Comparison of ENCODE assay signal across 8 cellular contexts in genomic region chr2:219175928-219176817, GRCh38. TPM values are rescaled to one million over a fixed set of nuclear protein-coding genes. Genes with fewer than 3 reads are reported as not detected.
DNase-seq lines count a peak whose midpoint lies in the region; ATAC-seq and TF ChIP-seq lines count a peak whose summit lies in the region.

No MANE protein-coding gene starts in this region.

- TF ChIP-seq CTCF in Caco-2 (IDR thresholded peaks at IDR 0.05; ENCODE audit: insufficient read depth in 1 of 2, low read depth in 1 of 2, low read length in 1 of 2, severe bottlenecking in 1 of 2, unreplicated experiment in 1 of 2) = no peak
- TF ChIP-seq CTCF in coronary artery (IDR thresholded peaks at IDR 0.05) = no peak
- TF ChIP-seq CTCF in right lobe of liver (IDR thresholded peaks at IDR 0.05) = no peak

- peaks cover 25% of the 10 kb centered on the region for H3K4me1 Mint-ChIP-seq in Caco-2 (ENCODE audit: low read depth, unreplicated experiment)
- H3K4me1 Mint-ChIP-seq in T-helper 1 cell treated with Interleukin-12 subunit alpha and Interleukin-12 subunit beta and Interleukin-4 antibody, amounts not matched to agents 30 μg/mL and 1 μg/mL, for 36 hours (ENCODE audit: low read depth) = peaks cover 47% of the 10 kb centered on the region
- H3K4me1 Mint-ChIP-seq in stimulated activated effector memory CD8-positive, alpha-beta T cell treated with anti-CD3 and anti-CD28 coated beads, Interleukin-12 subunit alpha, Interleukin-12 subunit beta, amount 100 ng/mL, for 72 hours = peaks cover 57% of the 10 kb centered on the region

- TSS peak; percentile 45 for BruUV-seq in Caco-2 (replicated peaks; lab: Mats Ljungman, UMichigan)

- POLR2A ChIA-PET in Caco-2 (lab: Charles Lee) = interaction anchor here (0.6 to 1.4 kb wide), 11 partner anchors 12 to 212 kb away, joined by 3 to 13 read pairs (median 6); partner anchors contain the start of genes ABCB6, DNAJB2, DNPEP and GLB1L

- peak overlapping the region; percentile 92 to 99 for H3K27ac ChIP-seq in coronary artery
- peak overlapping the region; percentile 99 to 100 (median 99) for H3K27ac ChIP-seq in right lobe of liver

- H3K27me3 ChIP-seq in Caco-2 (replicated peaks; ENCODE audit: control insufficient read depth, insufficient read depth, low read length) (no peaks in the 10 kb centered on the region; the same call in 1 of the 2 replicates), right lobe of liver (no peaks in the 10 kb centered on the region)

- peaks cover 37% of the 10 kb centered on the region for H3K36me3 Mint-ChIP-seq in Caco-2 (ENCODE audit: insufficient read depth, unreplicated experiment)
- H3K36me3 Mint-ChIP-seq in T-helper 1 cell treated with Interleukin-12 subunit alpha and Interleukin-12 subunit beta and Interleukin-4 antibody, amounts not matched to agents 30 μg/mL and 1 μg/mL, for 36 hours (ENCODE audit: low read depth) = peaks cover 32% of the 10 kb centered on the region
- peaks cover 88% of the 10 kb centered on the region for H3K36me3 Mint-ChIP-seq in stimulated activated effector memory CD8-positive, alpha-beta T cell treated with anti-CD3 and anti-CD28 coated beads, Interleukin-12 subunit alpha, Interleukin-12 subunit beta, amount 100 ng/mL, for 72 hours

- H3K27me3 Mint-ChIP-seq in Caco-2 (ENCODE audit: insufficient read depth, unreplicated experiment) = no peaks in the 10 kb centered on the region
- H3K27me3 Mint-ChIP-seq in T-helper 1 cell treated with Interleukin-12 subunit alpha and Interleukin-12 subunit beta and Interleukin-4 antibody, amounts not matched to agents 30 μg/mL and 1 μg/mL, for 36 hours (ENCODE audit: low read depth) = no peaks in the 10 kb centered on the region

- H3K9me3 ChIP-seq in Caco-2 = no peaks in the 10 kb centered on the region
- no peaks in the 10 kb centered on the region for H3K9me3 ChIP-seq in right lobe of liver

- no peaks in the 10 kb centered on the region for H3K9me3 Mint-ChIP-seq in Caco-2 (ENCODE audit: unreplicated experiment)
- no peaks in the 10 kb centered on the region for H3K9me3 Mint-ChIP-seq in T-helper 1 cell treated with Interleukin-12 subunit alpha and Interleukin-12 subunit beta and Interleukin-4 antibody, amounts not matched to agents 30 μg/mL and 1 μg/mL, for 36 hours
- H3K9me3 Mint-ChIP-seq in stimulated activated effector memory CD8-positive, alpha-beta T cell treated with anti-CD3 and anti-CD28 coated beads, Interleukin-12 subunit alpha, Interleukin-12 subunit beta, amount 100 ng/mL, for 72 hours = no peaks in the 10 kb centered on the region

- peaks cover 16% of the 10 kb centered on the region for H3K36me3 ChIP-seq in Caco-2 (ENCODE audit: control insufficient read depth, insufficient read depth, low read length)
- H3K36me3 ChIP-seq in right lobe of liver = peaks cover 0 to 52% (median 10%) of the 10 kb centered on the region in 4 donors

- peak overlapping the region; percentile 48 for H3K27ac Mint-ChIP-seq in Caco-2 (ENCODE audit: unreplicated experiment)
- H3K27ac Mint-ChIP-seq in T-helper 1 cell treated with Interleukin-12 subunit alpha and Interleukin-12 subunit beta and Interleukin-4 antibody, amounts not matched to agents 30 μg/mL and 1 μg/mL, for 36 hours = peak overlapping the region; percentile 83
- peak overlapping the region; percentile 99 for H3K27ac Mint-ChIP-seq in stimulated activated effector memory CD8-positive, alpha-beta T cell treated with anti-CD3 and anti-CD28 coated beads, Interleukin-12 subunit alpha, Interleukin-12 subunit beta, amount 100 ng/mL, for 72 hours

- peak overlapping the region; percentile 90 for H3K4me3 Mint-ChIP-seq in Caco-2 (ENCODE audit: unreplicated experiment)
- peak overlapping the region; percentile 82 for H3K4me3 Mint-ChIP-seq in T-helper 1 cell treated with Interleukin-12 subunit alpha and Interleukin-12 subunit beta and Interleukin-4 antibody, amounts not matched to agents 30 μg/mL and 1 μg/mL, for 36 hours
- H3K4me3 Mint-ChIP-seq in stimulated activated effector memory CD8-positive, alpha-beta T cell treated with anti-CD3 and anti-CD28 coated beads, Interleukin-12 subunit alpha, Interleukin-12 subunit beta, amount 100 ng/mL, for 72 hours = peak overlapping the region; percentile 96

- TF ChIP-seq POLR2A in right lobe of liver (IDR thresholded peaks at IDR 0.05) = no peak

- H3K4me1 ChIP-seq in Caco-2 = peaks cover 17% of the 10 kb centered on the region
- H3K4me1 ChIP-seq in right lobe of liver = peaks cover 0 to 26% (median 4%) of the 10 kb centered on the region in 4 donors

- CTCF ChIA-PET in Caco-2 (lab: Charles Lee) = interaction anchor here (0.6 to 2.0 kb wide), 10 partner anchors 21 to 211 kb away, joined by 3 to 13 read pairs (median 4); partner anchors contain the start of genes ANKZF1, ATG9A and ZFAND2B

- ATAC-seq in GM19463 (IDR thresholded peaks at IDR 0.05; ENCODE audit: unreplicated experiment) = peak; percentile 34
- peak; percentile 21 for ATAC-seq in HG03571 (IDR thresholded peaks at IDR 0.05; ENCODE audit: unreplicated experiment)
- ATAC-seq in right lobe of liver = peak; percentile 38 to 47 (median 42)
- ATAC-seq in stimulated activated effector memory CD8-positive, alpha-beta T cell treated with anti-CD3 and anti-CD28 coated beads, Interleukin-12 subunit alpha, Interleukin-12 subunit beta, amount 100 ng/mL, for 72 hours = peak; percentile 31

- DNase-seq in Caco-2 (peak; percentile 68 to 71), coronary artery (ENCODE audit: low spot score) (peak; percentile 81), right lobe of liver (peak; percentile 60 to 71 (median 69)), DMS153 treated with DMSO at 0.1 percent for 48 hours (lab: John Stamatoyannopoulos, UW; ENCODE audit: unreplicated experiment) (no peak)
- DNase-seq in stimulated activated effector memory CD8-positive, alpha-beta T cell treated with anti-CD3 and anti-CD28 coated beads, Interleukin-12 subunit alpha, Interleukin-12 subunit beta, amount 100 ng/mL, for 72 hours (ENCODE audit: low spot score in 2 of 2) = peak; percentile 25 to 74

- 6% methylated on average over 8 of the region's 45 CpGs for WGBS in right lobe of liver (ENCODE audit: insufficient coverage, low coverage, low lambda C conversion rate, missing lambda C conversion rate)

- intact Hi-C loops in Caco-2 (cut with micrococcal nuclease; ENCODE audit: unreplicated experiment) (loop anchor here (1.0 to 5.0 kb wide), 3 partner anchors 16 to 211 kb away; partner anchors contain the start of genes DNAJB2, DNPEP and NHEJ1), right lobe of liver (cut with DNase I) (loop anchor here in 1 of 2 donors (5.0 kb wide), 1 partner anchor 41 kb away; the partner anchor contains the start of gene ABCB6)

- H3K4me3 ChIP-seq in Caco-2 (ENCODE audit: low read depth, low read length) = peak overlapping the region; percentile 93
- H3K4me3 ChIP-seq in coronary artery = peak overlapping the region; percentile 95
- peak overlapping the region; percentile 86 to 98 (median 92) for H3K4me3 ChIP-seq in right lobe of liver

RNA-seq across cellular contexts. Expression of gene CNPPD1, which starts 0.6 kb away (rescaled TPM):
- total RNA-seq in Caco-2 (2022) = 59.3 and 62.9 TPM in 2 replicates
- total RNA-seq in right lobe of liver = 10 to 100 TPM; 22.3 to 37.1 (median 30.2) TPM

RNA-seq across cellular contexts. Expression of gene RETREG2, which starts 1.9 kb away (rescaled TPM):
- total RNA-seq in Caco-2 (2022) = 59.5 and 62.0 TPM in 2 replicates
- 10 to 100 TPM; 33.6 to 77.9 (median 51.0) TPM for total RNA-seq in right lobe of liver

RNA-seq across cellular contexts. Expression of gene SLC23A3, which starts 6.3 kb away (rescaled TPM):
- total RNA-seq in Caco-2 (2022) = 6.5 and 7.1 TPM in 2 replicates
- total RNA-seq in right lobe of liver = 1 to 10 TPM in 5 of 6 experiments, under 1 TPM in 1; 0.62 to 4.9 (median 2.1) TPM

RNA-seq across cellular contexts. Expression of gene NHEJ1, which starts 15.6 kb away (rescaled TPM):
- total RNA-seq in Caco-2 (2022) = 28.5 and 29.6 TPM in 2 replicates
- total RNA-seq in right lobe of liver = 10 to 100 TPM in 3 of 6 experiments, 1 to 10 TPM in 3; 5.8 to 16.7 (median 10.9) TPM

RNA-seq across cellular contexts. Expression of gene ZFAND2B, which starts 30.4 kb away (rescaled TPM):
- 37.3 and 41.8 TPM in 2 replicates for total RNA-seq in Caco-2 (2022)
- 10 to 100 TPM; 20.7 to 32.3 (median 28.8) TPM for total RNA-seq in right lobe of liver

Comparison
In these comparisons a context has a peak if more than half of its experiments do, and no peak if none do; other contexts are left out.
1. H3K27ac Mint-ChIP-seq: peak in every context shown above with its lines; median percentile 99 in stimulated activated effector memory CD8-positive, alpha-beta T cell treated with anti-CD3 and anti-CD28 coated beads, Interleukin-12 subunit alpha, Interleukin-12 subunit beta, amount 100 ng/mL, for 72 hours; 83 in T-helper 1 cell treated with Interleukin-12 subunit alpha and Interleukin-12 subunit beta and Interleukin-4 antibody, amounts not matched to agents 30 μg/mL and 1 μg/mL, for 36 hours; 48 in Caco-2.